15 cellular contexts compared by ENCODE assay signal in genomic region chr11:27642954-27643353, GRCh38. TPM values are rescaled to one million over a fixed set of nuclear protein-coding genes. Genes with fewer than 3 reads are reported as not detected.
DNase-seq lines count a peak whose midpoint lies in the region; ATAC-seq and TF ChIP-seq lines count a peak whose summit lies in the region.
"Had no signal": no experiment of that assay in that cellular context is flagged by ENCODE, and none has a peak within 500 bp of the region (broad histone marks: within the 10 kb centered on the region; RNA-seq: fewer than 3 reads in every experiment).

No MANE protein-coding gene starts in this region.

- TF ChIP-seq CTCF in choroid plexus epithelial cell (conservative IDR thresholded peaks at IDR 0.05; ENCODE audit: low read depth, low read length): peak; percentile 14
- TF ChIP-seq CTCF in retinal pigment epithelial cell (conservative IDR thresholded peaks at IDR 0.05; ENCODE audit: low read depth, low read length): peak; percentile 26

- intact Hi-C loops in Right ventricle myocardium superior (cut with DNase I) (no loop called here), left cardiac atrium (cut with DNase I) (no loop called here)

- H3K4me3 ChIP-seq in choroid plexus epithelial cell (ENCODE audit: low read depth, low read length) (no peak overlapping the region), retinal pigment epithelial cell (ENCODE audit: low read length) (no peak overlapping the region)
- H3K4me3 ChIP-seq in effector memory CD4-positive, alpha-beta T cell (ENCODE audit: insufficient read depth, low read depth, low read length, poor library complexity, severe bottlenecking): no peak overlapping the region
- H3K4me3 ChIP-seq: A549, PC-9 had no signal

- ATAC-seq in Right ventricle myocardium superior (ENCODE audit: poor library complexity): peak; percentile 40
- ATAC-seq in left cardiac atrium: no peak
- ATAC-seq in GM19328 (IDR thresholded peaks at IDR 0.05; ENCODE audit: unreplicated experiment): no peak

- H3K27me3 ChIP-seq in effector memory CD4-positive, alpha-beta T cell (replicated peaks; ENCODE audit: control insufficient read depth, insufficient read depth, low read length, poor library complexity, severe bottlenecking): no peaks in the 10 kb centered on the region

- no peak overlapping the region for H3K27ac ChIP-seq in effector memory CD4-positive, alpha-beta T cell (ENCODE audit: insufficient read depth, low read length, poor library complexity, severe bottlenecking)
- H3K27ac ChIP-seq: A549, PC-9 had no signal

- no peaks in the 10 kb centered on the region for H3K4me1 ChIP-seq in effector memory CD4-positive, alpha-beta T cell (ENCODE audit: control insufficient read depth, insufficient read depth, low read length, poor library complexity, severe bottlenecking)
- H3K4me1 ChIP-seq: A549 had no signal

- DNase-seq in Right ventricle myocardium superior: no peak
- DNase-seq in left cardiac atrium: no peak
- DNase-seq in M059J (ENCODE audit: low read depth): peak; percentile 40
- no peak for DNase-seq in choroid plexus epithelial cell (ENCODE audit: low read depth)
- no peak for DNase-seq in retinal pigment epithelial cell (ENCODE audit: low read depth)
- DNase-seq in effector memory CD4-positive, alpha-beta T cell: no peak
- DNase-seq in NCI-H1417 treated with DMSO at 0.1 percent for 48 hours (lab: John Stamatoyannopoulos, UW): no peak
- DNase-seq: Calu3; CD4-positive, CD25-positive, alpha-beta regulatory T cell; HCEC 1CT; NCI-H2081; PC-9; SHP77 had no signal

- H3K36me3 ChIP-seq in effector memory CD4-positive, alpha-beta T cell (ENCODE audit: control insufficient read depth, insufficient read depth, low read length): no peaks in the 10 kb centered on the region

- H3K9me3 ChIP-seq in effector memory CD4-positive, alpha-beta T cell (ENCODE audit: control insufficient read depth, low read length): no peaks in the 10 kb centered on the region
- H3K9me3 ChIP-seq: A549 had no signal

RNA-seq across cellular contexts. Expression of gene BDNF, which starts 57.3 kb away (rescaled TPM):
- 4.0 TPM for total RNA-seq in Right ventricle myocardium superior
- total RNA-seq in left cardiac atrium: under 1 TPM; 0.08 to 0.09 TPM
- 35.4 and 46.9 TPM in 2 replicates for total RNA-seq in M059J (2014; rRNA removed; shearing (Covaris generic))
- total RNA-seq: CD4-positive, CD25-positive, alpha-beta regulatory T cell had no signal
